In the genomic region with DNA sequence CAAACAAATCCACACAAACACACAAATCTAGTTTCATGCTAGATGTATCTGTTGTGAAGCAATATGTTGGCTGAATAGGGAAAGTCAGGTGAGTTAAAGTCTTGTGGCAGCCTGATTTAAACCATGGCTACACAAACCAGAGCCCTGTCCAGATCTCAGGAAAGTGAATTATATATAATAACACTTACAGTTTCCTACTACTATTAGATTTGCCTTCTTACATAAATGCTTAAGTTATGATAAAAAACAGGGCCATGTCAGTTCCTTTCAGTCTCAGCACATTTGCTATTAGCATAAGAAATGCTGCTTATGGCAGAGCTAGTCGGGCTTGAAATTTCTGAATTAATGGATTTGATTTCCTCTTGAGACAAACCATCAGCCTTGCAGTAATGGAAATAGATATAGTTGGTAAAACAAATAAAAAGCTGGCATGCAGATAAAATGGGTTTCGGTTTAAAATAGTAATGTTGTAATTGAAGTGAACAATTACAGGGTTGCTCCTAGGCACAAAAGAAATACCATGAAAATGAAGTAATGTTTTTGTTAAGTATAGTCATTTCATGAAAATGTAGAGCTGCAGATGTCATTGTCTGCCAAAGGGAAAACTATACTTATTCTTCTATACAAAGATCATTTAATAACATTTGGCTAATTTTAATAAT, we compare ENCODE assay signal across 1 cellular context.
TF ChIP-seq lines count a peak whose summit lies in the region.

No MANE protein-coding gene starts in this region.

TF ChIP-seq in HEK293, 187 proteins besides CTCF, POLR2A, EP300 and RAD21 (continued from another document and continues in another):
- TF ChIP-seq, protein P1, sequence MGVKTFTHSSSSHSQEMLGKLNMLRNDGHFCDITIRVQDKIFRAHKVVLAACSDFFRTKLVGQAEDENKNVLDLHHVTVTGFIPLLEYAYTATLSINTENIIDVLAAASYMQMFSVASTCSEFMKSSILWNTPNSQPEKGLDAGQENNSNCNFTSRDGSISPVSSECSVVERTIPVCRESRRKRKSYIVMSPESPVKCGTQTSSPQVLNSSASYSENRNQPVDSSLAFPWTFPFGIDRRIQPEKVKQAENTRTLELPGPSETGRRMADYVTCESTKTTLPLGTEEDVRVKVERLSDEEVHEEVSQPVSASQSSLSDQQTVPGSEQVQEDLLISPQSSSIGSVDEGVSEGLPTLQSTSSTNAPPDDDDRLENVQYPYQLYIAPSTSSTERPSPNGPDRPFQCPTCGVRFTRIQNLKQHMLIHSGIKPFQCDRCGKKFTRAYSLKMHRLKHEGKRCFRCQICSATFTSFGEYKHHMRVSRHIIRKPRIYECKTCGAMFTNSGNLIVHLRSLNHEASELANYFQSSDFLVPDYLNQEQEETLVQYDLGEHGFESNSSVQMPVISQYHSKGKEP (tag by site-specific recombination; IDR thresholded peaks at IDR 0.05) = peak; percentile 81
- TF ChIP-seq ZNF341 (tag by site-specific recombination; IDR thresholded peaks at IDR 0.05; ENCODE audit: low read depth) (no peak), ZIC2 (tag by site-specific recombination; IDR thresholded peaks at IDR 0.05) (no peak), ZBTB48 (tag by site-specific recombination; IDR thresholded peaks at IDR 0.05) (no peak), SCRT1 (tag by site-specific recombination; IDR thresholded peaks at IDR 0.05; ENCODE audit: borderline replicate concordance) (no peak), MYNN (tag by site-specific recombination; IDR thresholded peaks at IDR 0.05; ENCODE audit: borderline replicate concordance) (no peak), ZNF658 (tag by site-specific recombination; IDR thresholded peaks at IDR 0.05) (no peak), ZBTB20 (tag by site-specific recombination; IDR thresholded peaks at IDR 0.05) (no peak), ZNF416 (tag by site-specific recombination; IDR thresholded peaks at IDR 0.05) (no peak), KLF10 (tag by site-specific recombination; IDR thresholded peaks at IDR 0.05) (peak; percentile 81), KLF9 (tag by site-specific recombination; IDR thresholded peaks at IDR 0.05; ENCODE audit: low read depth) (no peak), ZNF792 (tag by site-specific recombination; IDR thresholded peaks at IDR 0.05) (no peak), ZNF37A (tag by site-specific recombination; IDR thresholded peaks at IDR 0.05) (no peak; the same call in 1 of the 2 replicates), ZNF16 (tag by site-specific recombination; IDR thresholded peaks at IDR 0.05; ENCODE audit: low read depth) (no peak), GFI1B (tag by site-specific recombination; IDR thresholded peaks at IDR 0.05) (no peak), YY1 (tag by site-specific recombination; IDR thresholded peaks at IDR 0.05) (no peak), SP3 (tag by site-specific recombination; IDR thresholded peaks at IDR 0.05) (peak; percentile 27; the same call in 1 of the 2 replicates), OVOL3 (tag by site-specific recombination; IDR thresholded peaks at IDR 0.05) (no peak), ZNF366 (tag by site-specific recombination; conservative IDR thresholded peaks at IDR 0.05) (peak; percentile 96), ZNF549 (tag by site-specific recombination; IDR thresholded peaks at IDR 0.05) (no peak; the same call in 1 of the 2 replicates), ZNF843 (tag by site-specific recombination; IDR thresholded peaks at IDR 0.05) (peak; percentile 94), ZNF121 (tag by site-specific recombination; IDR thresholded peaks at IDR 0.05) (no peak), ZNF521 (tag by site-specific recombination; IDR thresholded peaks at IDR 0.05) (no peak), ZNF677 (tag by site-specific recombination; IDR thresholded peaks at IDR 0.05) (no peak), KLF1 (tag by site-specific recombination; IDR thresholded peaks at IDR 0.05) (no peak), ZEB2 (tag by site-specific recombination; IDR thresholded peaks at IDR 0.05) (peak; percentile 92), ZNF324 (tag by site-specific recombination; IDR thresholded peaks at IDR 0.05) (no peak), ZNF626 (tag by site-specific recombination; IDR thresholded peaks at IDR 0.05) (no peak), ZNF350 (tag by site-specific recombination; IDR thresholded peaks at IDR 0.05) (no peak), ZNF140 (tag by site-specific recombination; IDR thresholded peaks at IDR 0.05) (no peak), ZNF155 (tag by site-specific recombination; IDR thresholded peaks at IDR 0.05) (no peak), GLI4 (tag by site-specific recombination; IDR thresholded peaks at IDR 0.05) (no peak), ZNF214 (tag by site-specific recombination; IDR thresholded peaks at IDR 0.05; ENCODE audit: borderline replicate concordance) (no peak)
- TF ChIP-seq, protein P2, sequence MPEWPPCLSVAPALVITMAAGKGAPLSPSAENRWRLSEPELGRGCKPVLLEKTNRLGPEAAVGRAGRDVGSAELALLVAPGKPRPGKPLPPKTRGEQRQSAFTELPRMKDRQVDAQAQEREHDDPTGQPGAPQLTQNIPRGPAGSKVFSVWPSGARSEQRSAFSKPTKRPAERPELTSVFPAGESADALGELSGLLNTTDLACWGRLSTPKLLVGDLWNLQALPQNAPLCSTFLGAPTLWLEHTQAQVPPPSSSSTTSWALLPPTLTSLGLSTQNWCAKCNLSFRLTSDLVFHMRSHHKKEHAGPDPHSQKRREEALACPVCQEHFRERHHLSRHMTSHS (tag by site-specific recombination; IDR thresholded peaks at IDR 0.05) = no peak
- TF ChIP-seq, protein P3, sequence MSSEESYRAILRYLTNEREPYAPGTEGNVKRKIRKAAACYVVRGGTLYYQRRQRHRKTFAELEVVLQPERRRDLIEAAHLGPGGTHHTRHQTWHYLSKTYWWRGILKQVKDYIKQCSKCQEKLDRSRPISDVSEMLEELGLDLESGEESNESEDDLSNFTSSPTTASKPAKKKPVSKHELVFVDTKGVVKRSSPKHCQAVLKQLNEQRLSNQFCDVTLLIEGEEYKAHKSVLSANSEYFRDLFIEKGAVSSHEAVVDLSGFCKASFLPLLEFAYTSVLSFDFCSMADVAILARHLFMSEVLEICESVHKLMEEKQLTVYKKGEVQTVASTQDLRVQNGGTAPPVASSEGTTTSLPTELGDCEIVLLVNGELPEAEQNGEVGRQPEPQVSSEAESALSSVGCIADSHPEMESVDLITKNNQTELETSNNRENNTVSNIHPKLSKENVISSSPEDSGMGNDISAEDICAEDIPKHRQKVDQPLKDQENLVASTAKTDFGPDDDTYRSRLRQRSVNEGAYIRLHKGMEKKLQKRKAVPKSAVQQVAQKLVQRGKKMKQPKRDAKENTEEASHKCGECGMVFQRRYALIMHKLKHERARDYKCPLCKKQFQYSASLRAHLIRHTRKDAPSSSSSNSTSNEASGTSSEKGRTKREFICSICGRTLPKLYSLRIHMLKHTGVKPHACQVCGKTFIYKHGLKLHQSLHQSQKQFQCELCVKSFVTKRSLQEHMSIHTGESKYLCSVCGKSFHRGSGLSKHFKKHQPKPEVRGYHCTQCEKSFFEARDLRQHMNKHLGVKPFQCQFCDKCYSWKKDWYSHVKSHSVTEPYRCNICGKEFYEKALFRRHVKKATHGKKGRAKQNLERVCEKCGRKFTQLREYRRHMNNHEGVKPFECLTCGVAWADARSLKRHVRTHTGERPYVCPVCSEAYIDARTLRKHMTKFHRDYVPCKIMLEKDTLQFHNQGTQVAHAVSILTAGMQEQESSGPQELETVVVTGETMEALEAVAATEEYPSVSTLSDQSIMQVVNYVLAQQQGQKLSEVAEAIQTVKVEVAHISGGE (tag by site-specific recombination; conservative IDR thresholded peaks at IDR 0.05; ENCODE audit: low read depth) = no peak
- TF ChIP-seq, protein P4, sequence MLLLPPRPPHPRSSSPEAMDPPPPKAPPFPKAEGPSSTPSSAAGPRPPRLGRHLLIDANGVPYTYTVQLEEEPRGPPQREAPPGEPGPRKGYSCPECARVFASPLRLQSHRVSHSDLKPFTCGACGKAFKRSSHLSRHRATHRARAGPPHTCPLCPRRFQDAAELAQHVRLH (tag by site-specific recombination; IDR thresholded peaks at IDR 0.05) = peak; percentile 56; the same call in 1 of the 2 replicates
- TF ChIP-seq, protein P5, sequence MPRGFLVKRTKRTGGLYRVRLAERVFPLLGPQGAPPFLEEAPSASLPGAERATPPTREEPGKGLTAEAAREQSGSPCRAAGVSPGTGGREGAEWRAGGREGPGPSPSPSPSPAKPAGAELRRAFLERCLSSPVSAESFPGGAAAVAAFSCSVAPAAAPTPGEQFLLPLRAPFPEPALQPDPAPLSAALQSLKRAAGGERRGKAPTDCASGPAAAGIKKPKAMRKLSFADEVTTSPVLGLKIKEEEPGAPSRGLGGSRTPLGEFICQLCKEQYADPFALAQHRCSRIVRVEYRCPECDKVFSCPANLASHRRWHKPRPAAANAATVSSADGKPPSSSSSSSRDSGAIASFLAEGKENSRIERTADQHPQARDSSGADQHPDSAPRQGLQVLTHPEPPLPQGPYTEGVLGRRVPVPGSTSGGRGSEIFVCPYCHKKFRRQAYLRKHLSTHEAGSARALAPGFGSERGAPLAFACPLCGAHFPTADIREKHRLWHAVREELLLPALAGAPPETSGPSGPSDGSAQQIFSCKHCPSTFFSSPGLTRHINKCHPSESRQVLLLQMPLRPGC (tag by site-specific recombination; IDR thresholded peaks at IDR 0.05) = peak; percentile 74
- TF ChIP-seq, protein P6, sequence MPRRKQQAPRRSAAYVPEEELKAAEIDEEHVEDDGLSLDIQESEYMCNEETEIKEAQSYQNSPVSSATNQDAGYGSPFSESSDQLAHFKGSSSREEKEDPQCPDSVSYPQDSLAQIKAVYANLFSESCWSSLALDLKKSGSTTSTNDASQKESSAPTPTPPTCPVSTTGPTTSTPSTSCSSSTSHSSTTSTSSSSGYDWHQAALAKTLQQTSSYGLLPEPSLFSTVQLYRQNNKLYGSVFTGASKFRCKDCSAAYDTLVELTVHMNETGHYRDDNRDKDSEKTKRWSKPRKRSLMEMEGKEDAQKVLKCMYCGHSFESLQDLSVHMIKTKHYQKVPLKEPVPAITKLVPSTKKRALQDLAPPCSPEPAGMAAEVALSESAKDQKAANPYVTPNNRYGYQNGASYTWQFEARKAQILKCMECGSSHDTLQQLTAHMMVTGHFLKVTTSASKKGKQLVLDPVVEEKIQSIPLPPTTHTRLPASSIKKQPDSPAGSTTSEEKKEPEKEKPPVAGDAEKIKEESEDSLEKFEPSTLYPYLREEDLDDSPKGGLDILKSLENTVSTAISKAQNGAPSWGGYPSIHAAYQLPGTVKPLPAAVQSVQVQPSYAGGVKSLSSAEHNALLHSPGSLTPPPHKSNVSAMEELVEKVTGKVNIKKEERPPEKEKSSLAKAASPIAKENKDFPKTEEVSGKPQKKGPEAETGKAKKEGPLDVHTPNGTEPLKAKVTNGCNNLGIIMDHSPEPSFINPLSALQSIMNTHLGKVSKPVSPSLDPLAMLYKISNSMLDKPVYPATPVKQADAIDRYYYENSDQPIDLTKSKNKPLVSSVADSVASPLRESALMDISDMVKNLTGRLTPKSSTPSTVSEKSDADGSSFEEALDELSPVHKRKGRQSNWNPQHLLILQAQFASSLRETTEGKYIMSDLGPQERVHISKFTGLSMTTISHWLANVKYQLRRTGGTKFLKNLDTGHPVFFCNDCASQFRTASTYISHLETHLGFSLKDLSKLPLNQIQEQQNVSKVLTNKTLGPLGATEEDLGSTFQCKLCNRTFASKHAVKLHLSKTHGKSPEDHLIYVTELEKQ (tag by site-specific recombination; IDR thresholded peaks at IDR 0.05; ENCODE audit: borderline replicate concordance) = peak; percentile 69; the same call in 1 of the 2 replicates
- TF ChIP-seq, protein P7, sequence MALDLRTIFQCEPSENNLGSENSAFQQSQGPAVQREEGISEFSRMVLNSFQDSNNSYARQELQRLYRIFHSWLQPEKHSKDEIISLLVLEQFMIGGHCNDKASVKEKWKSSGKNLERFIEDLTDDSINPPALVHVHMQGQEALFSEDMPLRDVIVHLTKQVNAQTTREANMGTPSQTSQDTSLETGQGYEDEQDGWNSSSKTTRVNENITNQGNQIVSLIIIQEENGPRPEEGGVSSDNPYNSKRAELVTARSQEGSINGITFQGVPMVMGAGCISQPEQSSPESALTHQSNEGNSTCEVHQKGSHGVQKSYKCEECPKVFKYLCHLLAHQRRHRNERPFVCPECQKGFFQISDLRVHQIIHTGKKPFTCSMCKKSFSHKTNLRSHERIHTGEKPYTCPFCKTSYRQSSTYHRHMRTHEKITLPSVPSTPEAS (tag by site-specific recombination; IDR thresholded peaks at IDR 0.05) = 0 out of 2 replicates have a peak, but pooled peaks have one; percentile 21
- TF ChIP-seq, protein P8, sequence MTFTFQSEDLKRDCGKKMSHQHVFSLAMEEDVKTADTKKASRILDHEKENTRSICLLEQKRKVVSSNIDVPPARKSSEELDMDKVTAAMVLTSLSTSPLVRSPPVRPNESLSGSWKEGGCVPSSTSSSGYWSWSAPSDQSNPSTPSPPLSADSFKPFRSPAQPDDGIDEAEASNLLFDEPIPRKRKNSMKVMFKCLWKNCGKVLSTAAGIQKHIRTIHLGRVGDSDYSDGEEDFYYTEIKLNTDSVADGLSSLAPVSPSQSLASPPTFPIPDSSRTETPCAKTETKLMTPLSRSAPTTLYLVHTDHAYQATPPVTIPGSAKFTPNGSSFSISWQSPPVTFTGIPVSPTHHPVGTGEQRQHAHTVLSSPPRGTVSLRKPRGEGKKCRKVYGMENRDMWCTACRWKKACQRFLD (tag by site-specific recombination; IDR thresholded peaks at IDR 0.05) = no peak
- TF ChIP-seq, protein P9, sequence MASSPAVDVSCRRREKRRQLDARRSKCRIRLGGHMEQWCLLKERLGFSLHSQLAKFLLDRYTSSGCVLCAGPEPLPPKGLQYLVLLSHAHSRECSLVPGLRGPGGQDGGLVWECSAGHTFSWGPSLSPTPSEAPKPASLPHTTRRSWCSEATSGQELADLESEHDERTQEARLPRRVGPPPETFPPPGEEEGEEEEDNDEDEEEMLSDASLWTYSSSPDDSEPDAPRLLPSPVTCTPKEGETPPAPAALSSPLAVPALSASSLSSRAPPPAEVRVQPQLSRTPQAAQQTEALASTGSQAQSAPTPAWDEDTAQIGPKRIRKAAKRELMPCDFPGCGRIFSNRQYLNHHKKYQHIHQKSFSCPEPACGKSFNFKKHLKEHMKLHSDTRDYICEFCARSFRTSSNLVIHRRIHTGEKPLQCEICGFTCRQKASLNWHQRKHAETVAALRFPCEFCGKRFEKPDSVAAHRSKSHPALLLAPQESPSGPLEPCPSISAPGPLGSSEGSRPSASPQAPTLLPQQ (tag by site-specific recombination; IDR thresholded peaks at IDR 0.05) = peak; percentile 49; the same call in 1 of the 2 replicates
